17 cellular contexts compared by ENCODE assay signal in the genomic region with DNA sequence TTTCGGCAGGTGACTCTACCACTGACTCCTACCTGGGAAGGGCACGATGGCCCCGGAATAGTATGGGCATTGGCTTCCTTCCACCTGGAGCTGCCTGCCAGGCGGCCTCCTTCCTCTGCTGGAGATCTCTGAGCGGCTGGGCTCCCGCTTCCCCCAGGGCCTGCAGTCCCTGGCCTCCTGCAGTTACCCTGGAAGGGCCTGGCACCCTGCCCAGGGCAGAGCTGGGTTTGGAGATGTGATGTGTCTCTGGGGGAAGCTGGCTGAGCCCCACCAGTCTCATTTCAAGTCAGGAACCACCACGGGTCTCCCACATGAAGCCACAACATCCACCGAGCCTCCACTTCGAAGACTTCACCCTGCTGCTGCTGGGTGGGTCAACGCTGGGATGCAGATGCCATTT.
"Had no signal": no experiment of that assay in that cellular context is flagged by ENCODE, and none has a peak within 500 bp of the region (broad histone marks: within the 10 kb centered on the region; RNA-seq: fewer than 3 reads in every experiment).

No MANE protein-coding gene starts in this region.

- H3K36me3 ChIP-seq: brain microvascular endothelial cell, WERI-Rb-1 had no signal

- DNase-seq: activated CD4-positive, alpha-beta T cell treated with anti-CD3 and anti-CD28 coated beads for 4 hours; activated naive CD4-positive, alpha-beta T cell treated with anti-CD3 and anti-CD28 coated beads, Interleukin-2, amount 10 ng/mL, durations not matched to agents 7 days and 5 days; amygdala; brain microvascular endothelial cell; cerebellar nuclear complex; dermis blood vessel endothelial cell; erythroblast; hippocampal formation; kidney glomerular epithelial cell; small intestine; substantia nigra; T-cell; trophoblast cell; WERI-Rb-1 had no signal

- H3K4me3 Mint-ChIP-seq: activated naive CD4-positive, alpha-beta T cell treated with anti-CD3 and anti-CD28 coated beads, Interleukin-2, amount 10 ng/mL, durations not matched to agents 7 days and 5 days; mesothelial cell of epicardium had no signal

- H3K27ac Mint-ChIP-seq: activated naive CD4-positive, alpha-beta T cell treated with anti-CD3 and anti-CD28 coated beads, Interleukin-2, amount 10 ng/mL, durations not matched to agents 7 days and 5 days; activated T-helper 17 cell treated with anti-CD3 and anti-CD28 coated beads, Interleukin-2, amount 50 U/mL, for 72 hours; mesothelial cell of epicardium; T-cell had no signal

- H3K4me1 ChIP-seq: parathyroid adenoma had no signal

- H3K9me3 Mint-ChIP-seq: activated naive CD4-positive, alpha-beta T cell treated with anti-CD3 and anti-CD28 coated beads, Interleukin-2, amount 10 ng/mL, durations not matched to agents 7 days and 5 days; activated T-helper 17 cell treated with anti-CD3 and anti-CD28 coated beads, Interleukin-2, amount 50 U/mL, for 72 hours; mesothelial cell of epicardium; T-cell had no signal

- H3K27me3 Mint-ChIP-seq: activated naive CD4-positive, alpha-beta T cell treated with anti-CD3 and anti-CD28 coated beads, Interleukin-2, amount 10 ng/mL, durations not matched to agents 7 days and 5 days; T-cell had no signal

- H3K79me2 ChIP-seq: parathyroid adenoma had no signal

- H3K36me3 Mint-ChIP-seq: activated naive CD4-positive, alpha-beta T cell treated with anti-CD3 and anti-CD28 coated beads, Interleukin-2, amount 10 ng/mL, durations not matched to agents 7 days and 5 days; mesothelial cell of epicardium; T-cell had no signal

- H3K27ac ChIP-seq: brain microvascular endothelial cell, parathyroid adenoma, WERI-Rb-1 had no signal
